ENCODE assay signal across 17 cellular contexts in the genomic region with DNA sequence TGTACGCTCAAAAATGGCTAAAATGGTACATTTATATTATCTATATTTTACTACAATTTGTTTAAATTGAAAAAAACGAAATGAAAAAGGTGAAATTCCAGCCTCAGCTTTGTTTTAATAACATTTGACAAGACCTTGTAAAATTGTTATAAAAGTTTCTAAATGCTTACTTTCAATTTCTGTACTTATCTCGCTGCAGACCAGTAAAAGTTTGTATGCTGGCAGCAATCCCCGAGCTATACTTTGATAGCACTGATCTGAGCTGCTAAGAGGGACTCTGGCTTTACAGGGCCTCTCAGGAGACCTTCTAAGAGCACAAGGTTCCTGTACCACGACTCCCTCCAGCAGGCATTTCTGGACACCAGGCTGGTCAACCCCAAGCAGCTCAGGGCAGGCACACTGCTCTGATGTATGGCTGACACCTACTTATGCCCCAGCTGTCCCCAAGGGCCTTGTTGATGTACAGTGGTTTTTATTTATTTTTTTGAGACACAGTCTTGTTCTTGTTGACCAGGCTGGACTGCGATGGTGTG. TPM values are rescaled to one million over a fixed set of nuclear protein-coding genes. Genes with fewer than 3 reads are reported as not detected.
DNase-seq lines count a peak whose midpoint lies in the region; ATAC-seq, FAIRE-seq and TF ChIP-seq lines count a peak whose summit lies in the region.
"Had no signal": no experiment of that assay in that cellular context is flagged by ENCODE, and none has a peak within 500 bp of the region (broad histone marks: within the 10 kb centered on the region; RNA-seq: fewer than 3 reads in every experiment).

No MANE protein-coding gene starts in this region.

- H3K36me3 Mint-ChIP-seq in astrocyte (ENCODE audit: low read depth, unreplicated experiment) = peaks cover 11% of the 10 kb centered on the region
- H3K36me3 Mint-ChIP-seq: CD4-positive, alpha-beta memory T cell had no signal

- H3K27ac Mint-ChIP-seq in astrocyte (ENCODE audit: unreplicated experiment) = peak overlapping the region; percentile 69
- H3K27ac Mint-ChIP-seq: activated CD4-positive, alpha-beta memory T cell treated with anti-CD3 and anti-CD28 coated beads, Interleukin-2, amount 10 ng/mL, durations not matched to agents 7 days and 5 days; activated T-helper 17 cell treated with anti-CD3 and anti-CD28 coated beads, Interleukin-2, amount 50 U/mL, for 72 hours; CD4-positive, alpha-beta memory T cell had no signal

- TF ChIP-seq CTCF in HL-60 (IDR thresholded peaks at IDR 0.05; ENCODE audit: insufficient read depth, low read length) = no peak
- no peak for TF ChIP-seq CTCF in astrocyte (IDR thresholded peaks at IDR 0.05; ENCODE audit: insufficient read depth, low read depth, low read length)
- TF ChIP-seq CTCF in tibial artery (IDR thresholded peaks at IDR 0.05) = no peak

- H2AFZ ChIP-seq in astrocyte (ENCODE audit: low read depth, low read length) = no peak overlapping the region
- no peak overlapping the region for H2AFZ ChIP-seq in mesenchymal stem cell (ENCODE audit: low read depth, low read length)

- H3K9ac ChIP-seq in astrocyte (ENCODE audit: low read length) (no peak overlapping the region), mesenchymal stem cell (ENCODE audit: low read length) (peak overlapping the region; percentile 89)

- intact Hi-C loops in tibial artery (cut with DNase I; ENCODE audit: low total_unique reads) = no loop called here

- DNase-seq in HL-60 (ENCODE audit: low read depth in 1 of 2, low spot score in 1 of 2) (no peak), astrocyte (ENCODE audit: low read depth) (no peak), mesenchymal stem cell (peak; percentile 35), tibial artery (peak in 1 of 2 donors; percentile 13), NCI-H524 treated with DMSO at 0.1 percent for 48 hours (lab: John Stamatoyannopoulos, UW) (no peak)
- DNase-seq: activated CD4-positive, alpha-beta memory T cell treated with anti-CD3 and anti-CD28 coated beads, Interleukin-2, amount 10 ng/mL, durations not matched to agents 7 days and 5 days; CD4-positive, alpha-beta memory T cell; effector memory CD4-positive, alpha-beta T cell; glutamatergic neuron; SHP77 treated with DMSO at 0.1 percent for 48 hours; stimulated activated CD4-positive, alpha-beta T cell treated with anti-CD3 and anti-CD28 coated beads, Interleukin-2, amount 100 ng/mL, for 24 hours had no signal

- H3K18ac ChIP-seq in mesenchymal stem cell (ENCODE audit: low read depth in 1 of 2, low read length in 2 of 2) = peak overlapping the region; percentile 14 to 64

- H3K79me1 ChIP-seq in mesenchymal stem cell (replicated peaks; ENCODE audit: low read length, poor library complexity, severe bottlenecking) = peaks cover 16% of the 10 kb centered on the region

- H2AK5ac ChIP-seq in mesenchymal stem cell (ENCODE audit: low read length, severe bottlenecking) = peak overlapping the region; percentile 13

- no peak overlapping the region for H2BK5ac ChIP-seq in mesenchymal stem cell (ENCODE audit: low read depth, low read length, poor library complexity, severe bottlenecking)

- H3K9me3 Mint-ChIP-seq in astrocyte (ENCODE audit: unreplicated experiment) = no peaks in the 10 kb centered on the region
- H3K9me3 Mint-ChIP-seq: activated CD4-positive, alpha-beta memory T cell treated with anti-CD3 and anti-CD28 coated beads, Interleukin-2, amount 10 ng/mL, durations not matched to agents 7 days and 5 days; activated T-helper 17 cell treated with anti-CD3 and anti-CD28 coated beads, Interleukin-2, amount 50 U/mL, for 72 hours; CD4-positive, alpha-beta memory T cell had no signal

- H4K8ac ChIP-seq in mesenchymal stem cell (ENCODE audit: low read length) = peak overlapping the region; percentile 96

- peak overlapping the region in 1 of 2 experiments; percentile 50 for H2BK12ac ChIP-seq in mesenchymal stem cell (ENCODE audit: low read length in 2 of 2)

- peaks cover under 1% of the 10 kb centered on the region for H4K20me1 ChIP-seq in astrocyte (ENCODE audit: insufficient read depth, low read length)

- H3K4me2 ChIP-seq in astrocyte (ENCODE audit: low read length) = peak overlapping the region; percentile 23
- no peak overlapping the region for H3K4me2 ChIP-seq in mesenchymal stem cell (ENCODE audit: low read length, poor library complexity, severe bottlenecking)

- H3K36me3 ChIP-seq in astrocyte (ENCODE audit: insufficient read depth, low read length) (no peaks in the 10 kb centered on the region), mesenchymal stem cell (ENCODE audit: control insufficient read depth in 1 of 2, insufficient read depth in 2 of 2, low read depth in 1 of 2, low read length in 2 of 2) (peaks cover 0 to 13% of the 10 kb centered on the region in 2 experiments), tibial artery (no peaks in the 10 kb centered on the region)

- no peaks in the 10 kb centered on the region for H3K27me3 Mint-ChIP-seq in astrocyte (ENCODE audit: low read depth, unreplicated experiment)
- H3K27me3 Mint-ChIP-seq: activated CD4-positive, alpha-beta memory T cell treated with anti-CD3 and anti-CD28 coated beads, Interleukin-2, amount 10 ng/mL, durations not matched to agents 7 days and 5 days; activated T-helper 17 cell treated with anti-CD3 and anti-CD28 coated beads, Interleukin-2, amount 50 U/mL, for 72 hours; CD4-positive, alpha-beta memory T cell had no signal

- H3K27me3 ChIP-seq in HL-60 (ENCODE audit: insufficient read depth, poor library complexity, severe bottlenecking) (no peaks in the 10 kb centered on the region), astrocyte (ENCODE audit: insufficient read depth, low read length) (no peaks in the 10 kb centered on the region), mesenchymal stem cell (ENCODE audit: control insufficient read depth in 1 of 2, insufficient read depth in 1 of 2, low read length in 2 of 2) (no peaks in the 10 kb centered on the region), tibial artery (no peaks in the 10 kb centered on the region)

- FAIRE-seq in astrocyte (lab: Jason Lieb, UNC) = no peak
- FAIRE-seq: kidney had no signal

- H3K23ac ChIP-seq in mesenchymal stem cell (ENCODE audit: low read length in 2 of 2) = no peak overlapping the region

- H3K27ac ChIP-seq in HL-60 (replicated peaks) = 0 out of 2 replicates have a peak overlapping the region, but pooled peaks have one; percentile 11
- peak overlapping the region; percentile 94 for H3K27ac ChIP-seq in astrocyte (ENCODE audit: low read depth, low read length)
- H3K27ac ChIP-seq in mesenchymal stem cell (ENCODE audit: low read length, poor library complexity, severe bottlenecking) = peak overlapping the region; percentile 62
- peak overlapping the region; percentile 79 to 91 for H3K27ac ChIP-seq in tibial artery
- H3K27ac ChIP-seq: psoas muscle had no signal

- H3K79me2 ChIP-seq in astrocyte (ENCODE audit: insufficient read depth, low read length) = no peaks in the 10 kb centered on the region

- peaks cover 48% of the 10 kb centered on the region for H3K4me1 ChIP-seq in astrocyte (ENCODE audit: insufficient read depth, low read length)
- peaks cover 31% of the 10 kb centered on the region for H3K4me1 ChIP-seq in mesenchymal stem cell (ENCODE audit: control insufficient read depth, insufficient read depth, low read depth, low read length)
- H3K4me1 ChIP-seq in tibial artery = peaks cover 0 to 30% (median 16%) of the 10 kb centered on the region in 4 donors

- peaks cover 43% of the 10 kb centered on the region for H3K4me1 Mint-ChIP-seq in astrocyte (ENCODE audit: low read depth, unreplicated experiment)
- H3K4me1 Mint-ChIP-seq: activated T-helper 17 cell treated with anti-CD3 and anti-CD28 coated beads, Interleukin-2, amount 50 U/mL, for 72 hours had no signal

- H4K91ac ChIP-seq in mesenchymal stem cell (ENCODE audit: low read length) = peak overlapping the region; percentile 77

- H3K4me3 ChIP-seq in HL-60 (replicated peaks; ENCODE audit: insufficient read depth, low read length) (no peak overlapping the region), astrocyte (ENCODE audit: insufficient read depth, low read depth, low read length) (no peak overlapping the region), mesenchymal stem cell (ENCODE audit: insufficient read depth in 1 of 2, low read depth in 1 of 2, low read length in 2 of 2) (no peak overlapping the region), tibial artery (no peak overlapping the region)
- H3K4me3 ChIP-seq: psoas muscle had no signal

- 72% methylated on average over 4 of the region's 6 CpGs for WGBS in mesenchymal stem cell

- no peaks in the 10 kb centered on the region for H3K9me3 ChIP-seq in astrocyte (ENCODE audit: insufficient read depth, low read depth, low read length)
- H3K9me3 ChIP-seq in mesenchymal stem cell (ENCODE audit: control insufficient read depth, low read length) = no peaks in the 10 kb centered on the region
- H3K9me3 ChIP-seq in tibial artery = no peaks in the 10 kb centered on the region
- H3K9me3 ChIP-seq: psoas muscle had no signal

- H3K14ac ChIP-seq in mesenchymal stem cell (ENCODE audit: low read length in 2 of 2) = no peak overlapping the region

- H2BK120ac ChIP-seq in mesenchymal stem cell (ENCODE audit: low read depth, low read length) = peak overlapping the region; percentile 68

- no peak for ATAC-seq in HG03378 (IDR thresholded peaks at IDR 0.05; ENCODE audit: unreplicated experiment)
- ATAC-seq in GM18867 (IDR thresholded peaks at IDR 0.05; ENCODE audit: unreplicated experiment) = no peak
- ATAC-seq in GM21526 (IDR thresholded peaks at IDR 0.05; ENCODE audit: low FRiP score, unreplicated experiment) = no peak

- H2BK15ac ChIP-seq in mesenchymal stem cell (ENCODE audit: low read depth, poor library complexity, severe bottlenecking) = no peak overlapping the region

- H3K4ac ChIP-seq in mesenchymal stem cell (ENCODE audit: low read depth in 1 of 2, low read length in 2 of 2) = no peak overlapping the region

- H3K4me3 Mint-ChIP-seq in astrocyte (ENCODE audit: unreplicated experiment) = no peak overlapping the region
- H3K4me3 Mint-ChIP-seq: activated CD4-positive, alpha-beta memory T cell treated with anti-CD3 and anti-CD28 coated beads, Interleukin-2, amount 10 ng/mL, durations not matched to agents 7 days and 5 days; activated T-helper 17 cell treated with anti-CD3 and anti-CD28 coated beads, Interleukin-2, amount 50 U/mL, for 72 hours; CD4-positive, alpha-beta memory T cell had no signal

RNA-seq across cellular contexts. Expression of gene STMN1, which starts 13.1 kb away (rescaled TPM):
- total RNA-seq in astrocyte = 130 and 173 TPM in 2 replicates
- polyA plus RNA-seq in mesenchymal stem cell (2013, experiment 1 of 2) = 158 TPM
- polyA plus RNA-seq in mesenchymal stem cell (2013, experiment 2 of 2) = 158 TPM

RNA-seq across cellular contexts. Expression of gene PAQR7, which starts 17.6 kb away (rescaled TPM):
- 14.5 and 15.1 TPM in 2 replicates for total RNA-seq in astrocyte
- 10.5 TPM for polyA plus RNA-seq in mesenchymal stem cell (2013, experiment 1 of 2)
- 10.0 TPM for polyA plus RNA-seq in mesenchymal stem cell (2013, experiment 2 of 2)

RNA-seq across cellular contexts. Expression of gene AUNIP, which starts 33.9 kb away (rescaled TPM):
- total RNA-seq in astrocyte = 1.3 and 2.1 TPM in 2 replicates
- 0.73 TPM for polyA plus RNA-seq in mesenchymal stem cell (2013, experiment 1 of 2)
- 0.89 TPM for polyA plus RNA-seq in mesenchymal stem cell (2013, experiment 2 of 2)
- total RNA-seq: CD4-positive, alpha-beta memory T cell had no signal
- polyA plus RNA-seq: CD4-positive, alpha-beta memory T cell had no signal

Comparison
In these comparisons a context has a peak if more than half of its experiments do, and no peak if none do; other contexts are left out.
1. H3K27ac ChIP-seq: peak in every context shown above with its lines; median percentile 94 in astrocyte; 85 in tibial artery; 62 in mesenchymal stem cell; 11 in HL-60.